1 cellular context compared by ENCODE assay signal in the genomic region with DNA sequence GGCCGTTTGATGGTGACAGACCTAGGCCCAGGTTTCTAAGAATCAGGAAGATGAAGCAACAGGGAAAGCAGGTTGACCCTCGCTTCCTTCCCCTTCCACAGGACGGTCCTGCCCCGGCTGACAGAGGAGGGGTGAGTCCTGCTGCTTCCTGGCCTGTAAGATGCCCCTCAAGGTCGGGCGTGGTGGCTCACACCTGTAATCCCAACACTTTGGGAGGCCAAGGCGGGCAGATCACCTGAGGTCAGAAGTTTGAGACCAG.
TF ChIP-seq lines count a peak whose summit lies in the region.

No MANE protein-coding gene starts in this region.

TF ChIP-seq in H1, 55 proteins besides CTCF, POLR2A, EP300 and RAD21:
- no peak for TF ChIP-seq HDAC2 (IDR thresholded peaks at IDR 0.05; ENCODE audit: borderline replicate concordance in 1 of 2, low read depth in 2 of 2, low read length in 2 of 2)
- TF ChIP-seq YY1 (IDR thresholded peaks at IDR 0.05; ENCODE audit: low read depth, low read length): no peak
- no peak for TF ChIP-seq JUND (IDR thresholded peaks at IDR 0.05; ENCODE audit: low read length)
- TF ChIP-seq KDM5A (IDR thresholded peaks at IDR 0.05; ENCODE audit: low read length): no peak
- no peak for TF ChIP-seq SRF (IDR thresholded peaks at IDR 0.05; ENCODE audit: low read depth, low read length)
- TF ChIP-seq SIRT6 (IDR thresholded peaks at IDR 0.05; ENCODE audit: low read length): no peak
- TF ChIP-seq NANOG (IDR thresholded peaks at IDR 0.05; ENCODE audit: insufficient read depth, low read depth, low read length, poor library complexity, severe bottlenecking): no peak
- TF ChIP-seq GABPA (IDR thresholded peaks at IDR 0.05; ENCODE audit: borderline replicate concordance, insufficient read depth, low read length): no peak
- no peak for TF ChIP-seq EZH2 (IDR thresholded peaks at IDR 0.05; ENCODE audit: low read depth, low read length, severe bottlenecking)
